9 cellular contexts compared by ENCODE assay signal in the genomic region with DNA sequence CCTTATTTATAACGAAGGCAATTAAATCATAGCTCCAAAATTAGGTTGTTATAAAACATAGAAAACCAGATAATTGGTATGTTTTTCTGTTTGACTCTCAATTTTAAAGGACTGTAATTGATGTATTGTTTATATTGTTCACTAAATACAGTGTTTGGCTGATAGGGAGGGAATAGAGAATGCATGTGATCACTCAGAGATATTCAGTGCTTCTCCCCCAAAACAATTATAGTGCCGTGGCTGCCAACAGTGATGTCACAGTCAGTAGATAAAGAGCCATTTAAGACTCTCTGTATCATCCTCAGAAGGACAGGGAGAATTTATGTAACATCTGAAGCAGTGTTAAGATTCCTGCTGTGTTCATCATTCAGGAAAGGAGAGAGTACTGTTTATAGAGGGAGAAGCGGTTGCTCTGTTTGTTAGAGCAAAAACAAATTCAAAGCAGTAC.
DNase-seq lines count a peak whose midpoint lies in the region; ATAC-seq and TF ChIP-seq lines count a peak whose summit lies in the region.
"Had no signal": no experiment of that assay in that cellular context is flagged by ENCODE, and none has a peak within 500 bp of the region (broad histone marks: within the 10 kb centered on the region; RNA-seq: fewer than 3 reads in every experiment).

No MANE protein-coding gene starts in this region.

- H3K27ac ChIP-seq in OCI-LY1 (ENCODE audit: low read depth, low read length, poor library complexity, severe bottlenecking) (no peak overlapping the region), sigmoid colon (peak overlapping the region; percentile 49 to 63 (median 58))
- H3K27ac ChIP-seq: cardiac muscle cell had no signal

- H3F3A ChIP-seq in OCI-LY1 (ENCODE audit: insufficient read depth, low read length), result no peaks in the 10 kb centered on the region

- peak; percentile 72 for DNase-seq in fibroblast of pulmonary artery (ENCODE audit: low read depth)
- peak; percentile 72 for DNase-seq in sigmoid colon
- DNase-seq in HuH-7 (ENCODE audit: low spot score), result no peak
- no peak for DNase-seq in DMS153 (lab: John Stamatoyannopoulos, UW)
- DNase-seq in SIG-M5 (lab: John Stamatoyannopoulos, UW), result no peak

- 0 out of 2 replicates have a peak overlapping the region, but pooled peaks have one; percentile 11 for H3K4me2 ChIP-seq in OCI-LY1 (ENCODE audit: low read length)

- intact Hi-C loops in sigmoid colon (cut with DNase I), result no loop called here

- no peak for TF ChIP-seq EP300 in sigmoid colon (IDR thresholded peaks at IDR 0.05)

- ATAC-seq in GM18517 (IDR thresholded peaks at IDR 0.05; ENCODE audit: unreplicated experiment) (peak; percentile 30), GM21717 (IDR thresholded peaks at IDR 0.05; ENCODE audit: unreplicated experiment) (no peak)

- no peaks in the 10 kb centered on the region for H3K79me2 ChIP-seq in OCI-LY1 (ENCODE audit: insufficient read depth, low read length)

- H2AFZ ChIP-seq in OCI-LY1 (ENCODE audit: low read length), result no peak overlapping the region

- 58 to 67% methylated on average over 3 of the region's 3 CpGs for WGBS in sigmoid colon, 2 donors

- no peak for TF ChIP-seq POLR2A in sigmoid colon (IDR thresholded peaks at IDR 0.05)

- H3K9ac ChIP-seq in OCI-LY1 (ENCODE audit: low read length), result no peak overlapping the region

- H3K4me3 ChIP-seq in OCI-LY1 (ENCODE audit: low read depth, low read length, poor library complexity, severe bottlenecking) (no peak overlapping the region), fibroblast of pulmonary artery (replicated peaks; ENCODE audit: low read depth, low read length) (no peak overlapping the region), sigmoid colon (no peak overlapping the region)
- H3K4me3 ChIP-seq: cardiac muscle cell had no signal

- H3K9me2 ChIP-seq in OCI-LY1 (ENCODE audit: low read depth, low read length), result no peaks in the 10 kb centered on the region

- H3K27me3 ChIP-seq in OCI-LY1 (ENCODE audit: insufficient read depth, low read length), result no peaks in the 10 kb centered on the region
- no peaks in the 10 kb centered on the region for H3K27me3 ChIP-seq in sigmoid colon
- H3K27me3 ChIP-seq: cardiac muscle cell had no signal

- no peaks in the 10 kb centered on the region for H3K36me3 ChIP-seq in OCI-LY1 (ENCODE audit: insufficient read depth, low read length)
- no peaks in the 10 kb centered on the region for H3K36me3 ChIP-seq in sigmoid colon
- H3K36me3 ChIP-seq: cardiac muscle cell had no signal

- TF ChIP-seq CTCF in OCI-LY1 (IDR thresholded peaks at IDR 0.05; ENCODE audit: low read length), result no peak
- TF ChIP-seq CTCF in fibroblast of pulmonary artery (IDR thresholded peaks at IDR 0.05; ENCODE audit: low read length, missing control alignments), result no peak
- TF ChIP-seq CTCF in sigmoid colon (IDR thresholded peaks at IDR 0.05), result no peak

- H3K4me1 ChIP-seq in OCI-LY1 (ENCODE audit: insufficient read depth, low read length, severe bottlenecking), result peaks cover 16% of the 10 kb centered on the region
- peaks cover 0 to 76% (median 60%) of the 10 kb centered on the region in 4 donors for H3K4me1 ChIP-seq in sigmoid colon

- no peaks in the 10 kb centered on the region for H4K20me1 ChIP-seq in OCI-LY1 (ENCODE audit: insufficient read depth, low read length)

- H3K9me3 ChIP-seq in OCI-LY1 (ENCODE audit: low read length) (no peaks in the 10 kb centered on the region), sigmoid colon (no peaks in the 10 kb centered on the region)

Comparison
In these comparisons a context has a peak if more than half of its experiments do, and no peak if none do; other contexts are left out.
1. DNase-seq: peak in fibroblast of pulmonary artery (single experiment) and sigmoid colon (single experiment); none in HuH-7 (single experiment), DMS153 (single experiment) and SIG-M5 (single experiment).